In genomic region chr17:6657633-6658287, GRCh38 we compare ENCODE assay signal across 1 cellular context.
TF ChIP-seq lines count a peak whose summit lies in the region.

No MANE protein-coding gene starts in this region.

TF ChIP-seq in GM23338, 12 proteins besides CTCF, POLR2A, EP300 and RAD21 (continued from another document):
- TF ChIP-seq REST (IDR thresholded peaks at IDR 0.05; ENCODE audit: unreplicated experiment) (no peak), ZNF114 (CRISPR knock-in tag; IDR thresholded peaks at IDR 0.05) (no peak), EZH2 (IDR thresholded peaks at IDR 0.05; ENCODE audit: low read depth, unreplicated experiment) (no peak), NANOG (IDR thresholded peaks at IDR 0.05; ENCODE audit: borderline replicate concordance) (no peak), ZNF331 (CRISPR knock-in tag; IDR thresholded peaks at IDR 0.05; ENCODE audit: low read depth) (no peak), STAT1 (IDR thresholded peaks at IDR 0.05; ENCODE audit: unreplicated experiment) (no peak), ETS1 (IDR thresholded peaks at IDR 0.05) (no peak), ZNF462 (CRISPR knock-in tag; IDR thresholded peaks at IDR 0.05) (no peak), POLR2AphosphoS5 (IDR thresholded peaks at IDR 0.05; ENCODE audit: low read depth) (no peak), EZH2phosphoT487 (IDR thresholded peaks at IDR 0.05; ENCODE audit: unreplicated experiment) (no peak)
